In genomic region chr15:38555686-38556334, GRCh38 we compare ENCODE assay signal across 10 cellular contexts. TPM values are rescaled to one million over a fixed set of nuclear protein-coding genes. Genes with fewer than 3 reads are reported as not detected.
DNase-seq lines count a peak whose midpoint lies in the region; ATAC-seq, FAIRE-seq and TF ChIP-seq lines count a peak whose summit lies in the region.
"Had no signal": no experiment of that assay in that cellular context is flagged by ENCODE, and none has a peak within 500 bp of the region (broad histone marks: within the 10 kb centered on the region; RNA-seq: fewer than 3 reads in every experiment).

No MANE protein-coding gene starts in this region.

- H3K36me3 Mint-ChIP-seq in CD8-positive, alpha-beta memory T cell, result peaks cover 9 to 92% (median 37%) of the 10 kb centered on the region in 3 donors
- peaks cover 74% of the 10 kb centered on the region for H3K36me3 Mint-ChIP-seq in activated T-helper 1 cell treated with anti-CD3 and anti-CD28 coated beads, Interleukin-12 subunit alpha, Interleukin-12 subunit beta, Interleukin-2, Interleukin-4 antibody, amounts not matched to agents 30 ng/mL and 10 ng/mL and 1 ng/mL, durations not matched to agents 14 hours and 24 hours and 36 hours (ENCODE audit: low read depth)

- H3K27me3 ChIP-seq in CD8-positive, alpha-beta memory T cell (ENCODE audit: insufficient read depth, low read length, poor library complexity, severe bottlenecking), result no peaks in the 10 kb centered on the region
- H3K27me3 ChIP-seq in small intestine (ENCODE audit: control insufficient read depth in 2 of 2, insufficient read depth in 2 of 2, low read length in 2 of 2), result no peaks in the 10 kb centered on the region

- no peaks in the 10 kb centered on the region for H3K27me3 Mint-ChIP-seq in CD8-positive, alpha-beta memory T cell
- H3K27me3 Mint-ChIP-seq in activated T-helper 1 cell treated with anti-CD3 and anti-CD28 coated beads, Interleukin-12 subunit alpha, Interleukin-12 subunit beta, Interleukin-2, Interleukin-4 antibody, amounts not matched to agents 30 ng/mL and 10 ng/mL and 1 ng/mL, durations not matched to agents 14 hours and 24 hours and 36 hours (ENCODE audit: insufficient read depth), result no peaks in the 10 kb centered on the region

- no peaks in the 10 kb centered on the region for H3K9me3 ChIP-seq in CD8-positive, alpha-beta memory T cell (ENCODE audit: low read length)
- H3K9me3 ChIP-seq in small intestine (ENCODE audit: control insufficient read depth, low read depth), result no peaks in the 10 kb centered on the region

- peaks cover 94 to 100% (median 100%) of the 10 kb centered on the region in 3 donors for H3K4me1 Mint-ChIP-seq in CD8-positive, alpha-beta memory T cell
- peaks cover 97% of the 10 kb centered on the region for H3K4me1 Mint-ChIP-seq in activated T-helper 1 cell treated with anti-CD3 and anti-CD28 coated beads, Interleukin-12 subunit alpha, Interleukin-12 subunit beta, Interleukin-2, Interleukin-4 antibody, amounts not matched to agents 30 ng/mL and 10 ng/mL and 1 ng/mL, durations not matched to agents 14 hours and 24 hours and 36 hours (ENCODE audit: low read depth)

- peak overlapping the region; percentile 2 for H3K4me3 ChIP-seq in CD8-positive, alpha-beta memory T cell (ENCODE audit: low read length)
- H3K4me3 ChIP-seq in small intestine (ENCODE audit: low read depth in 1 of 2, low read length in 2 of 2), result no peak overlapping the region

- WGBS in small intestine, 3 donors, result 74 to 88% (median 76%) methylated on average over 5 of the region's 5 CpGs

- intact Hi-C loops in activated T-helper 1 cell treated with anti-CD3 and anti-CD28 coated beads, Interleukin-12 subunit alpha, Interleukin-12 subunit beta, Interleukin-2, Interleukin-4 antibody, amounts not matched to agents 30 ng/mL and 10 ng/mL and 1 ng/mL, durations not matched to agents 14 hours and 24 hours and 36 hours (cut with micrococcal nuclease), result loop anchor here (1.0 to 10.0 kb wide), 5 partner anchors 34 to 1229 kb away; partner anchors contain the start of gene FSIP1
- intact Hi-C loops in posterior cingulate gyrus (cut with DNase I), result no loop called here

- H3K9me3 Mint-ChIP-seq in CD8-positive, alpha-beta memory T cell, result no peaks in the 10 kb centered on the region
- no peaks in the 10 kb centered on the region for H3K9me3 Mint-ChIP-seq in activated T-helper 1 cell treated with anti-CD3 and anti-CD28 coated beads, Interleukin-12 subunit alpha, Interleukin-12 subunit beta, Interleukin-2, Interleukin-4 antibody, amounts not matched to agents 30 ng/mL and 10 ng/mL and 1 ng/mL, durations not matched to agents 14 hours and 24 hours and 36 hours

- H3K36me3 ChIP-seq in CD8-positive, alpha-beta memory T cell (ENCODE audit: insufficient read depth, low read length), result peaks cover 25% of the 10 kb centered on the region
- H3K36me3 ChIP-seq in small intestine (ENCODE audit: control insufficient read depth in 2 of 2, insufficient read depth in 2 of 2, low read length in 2 of 2), result no peaks in the 10 kb centered on the region

- no peak for TF ChIP-seq POLR2A in erythroblast (IDR thresholded peaks at IDR 0.05; ENCODE audit: low read length)

- peak overlapping the region; percentile 51 to 99 (median 75) for H3K4me3 Mint-ChIP-seq in CD8-positive, alpha-beta memory T cell
- H3K4me3 Mint-ChIP-seq in activated T-helper 1 cell treated with anti-CD3 and anti-CD28 coated beads, Interleukin-12 subunit alpha, Interleukin-12 subunit beta, Interleukin-2, Interleukin-4 antibody, amounts not matched to agents 30 ng/mL and 10 ng/mL and 1 ng/mL, durations not matched to agents 14 hours and 24 hours and 36 hours, result peak overlapping the region; percentile 96

- ATAC-seq in HG03039 (IDR thresholded peaks at IDR 0.05; ENCODE audit: unreplicated experiment), result no peak

- no peak for DNase-seq in CD8-positive, alpha-beta memory T cell
- DNase-seq in HCEC 1CT, result peak; percentile 80
- DNase-seq in activated T-helper 1 cell treated with anti-CD3 and anti-CD28 coated beads, Interleukin-12 subunit alpha, Interleukin-12 subunit beta, Interleukin-2, Interleukin-4 antibody, amounts not matched to agents 30 ng/mL and 10 ng/mL and 1 ng/mL, durations not matched to agents 14 hours and 24 hours and 36 hours (ENCODE audit: low spot score), result no peak
- no peak for DNase-seq in erythroblast (lab: John Stamatoyannopoulos, UW)
- DNase-seq in small intestine, result no peak
- DNase-seq in posterior cingulate gyrus, result no peak
- DNase-seq: midbrain had no signal

- POLR2A ChIA-PET in CD8-positive, alpha-beta memory T cell (lab: Charles Lee), result interaction anchor here (0.5 kb wide), 1 partner anchor 13 kb away, joined by 5 read pairs; no protein-coding TSS in a partner anchor

- H3K27ac Mint-ChIP-seq in CD8-positive, alpha-beta memory T cell, result peak overlapping the region; percentile 72 to 98 (median 89)
- peak overlapping the region; percentile 93 for H3K27ac Mint-ChIP-seq in activated T-helper 1 cell treated with anti-CD3 and anti-CD28 coated beads, Interleukin-12 subunit alpha, Interleukin-12 subunit beta, Interleukin-2, Interleukin-4 antibody, amounts not matched to agents 30 ng/mL and 10 ng/mL and 1 ng/mL, durations not matched to agents 14 hours and 24 hours and 36 hours

- peaks cover 98% of the 10 kb centered on the region for H3K4me1 ChIP-seq in CD8-positive, alpha-beta memory T cell (ENCODE audit: insufficient read depth, low read length)
- peaks cover 3 to 6% of the 10 kb centered on the region in 2 donors for H3K4me1 ChIP-seq in small intestine (ENCODE audit: control insufficient read depth in 2 of 2, insufficient read depth in 1 of 2, low read depth in 1 of 2, low read length in 1 of 2)

- FAIRE-seq in islet of Langerhans (lab: Jason Lieb, UNC) (peak; percentile 53), small intestine (lab: Jason Lieb, UNC) (no peak)
- FAIRE-seq: G401.6 had no signal

- no peak overlapping the region for H3K27ac ChIP-seq in CD8-positive, alpha-beta memory T cell (ENCODE audit: low read depth, low read length)
- H3K27ac ChIP-seq in small intestine (ENCODE audit: low read depth in 1 of 2, low read length in 1 of 2), result no peak overlapping the region

- CTCF ChIA-PET in CD8-positive, alpha-beta memory T cell (lab: Charles Lee), result interaction anchor here (1.2 to 5.7 kb wide), 4 partner anchors 8 to 135 kb away, joined by 3 to 42 read pairs (median 4); partner anchors contain the start of gene RASGRP1

RNA-seq across cellular contexts. Expression of gene RASGRP1, which starts 8.8 kb away (rescaled TPM):
- total RNA-seq in CD8-positive, alpha-beta memory T cell, result 10 to 100 TPM; 64.7 to 67.9 TPM
- polyA plus RNA-seq in CD8-positive, alpha-beta memory T cell, result 90.9 TPM
- total RNA-seq in activated T-helper 1 cell treated with anti-CD3 and anti-CD28 coated beads, Interleukin-12 subunit alpha, Interleukin-12 subunit beta, Interleukin-2, Interleukin-4 antibody, amounts not matched to agents 30 ng/mL and 10 ng/mL and 1 ng/mL, durations not matched to agents 14 hours and 24 hours and 36 hours, result 106 and 110 TPM in 2 replicates
- polyA plus RNA-seq in small intestine, result under 1 TPM; 0.45 to 0.64 (median 0.54) TPM
